In the genomic region with DNA sequence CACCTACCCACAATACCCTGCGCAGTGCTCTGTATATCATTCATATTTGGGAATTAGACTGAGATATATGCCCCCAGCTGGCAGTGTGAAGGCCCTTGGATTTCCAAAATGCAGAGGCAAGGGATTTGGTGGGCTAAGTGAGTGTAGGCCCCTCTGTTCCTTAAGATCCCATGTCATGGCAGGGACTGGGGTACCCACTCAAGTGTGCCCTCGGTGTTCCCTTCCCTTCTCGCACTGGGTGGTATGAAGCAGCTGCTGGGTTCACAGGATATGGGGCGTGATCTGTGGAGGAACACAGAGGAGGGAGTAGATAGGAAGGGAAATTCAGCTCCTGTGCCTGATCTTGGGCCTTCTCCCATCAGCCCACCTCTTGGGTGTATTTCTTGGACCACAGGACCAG, we compare ENCODE assay signal across 21 cellular contexts.
"Had no signal": no experiment of that assay in that cellular context is flagged by ENCODE, and none has a peak within 500 bp of the region (broad histone marks: within the 10 kb centered on the region; RNA-seq: fewer than 3 reads in every experiment).

No MANE protein-coding gene starts in this region.

- H3K9me3 Mint-ChIP-seq: effector memory CD8-positive, alpha-beta T cell; natural killer cell; stimulated activated effector memory CD8-positive, alpha-beta T cell treated with anti-CD3 and anti-CD28 coated beads, Interleukin-12 subunit alpha, Interleukin-12 subunit beta, amount 100 ng/mL, for 72 hours; type B pancreatic cell had no signal

- H3K27me3 Mint-ChIP-seq: type B pancreatic cell had no signal

- H3K36me3 Mint-ChIP-seq: natural killer cell; stimulated activated effector memory CD8-positive, alpha-beta T cell treated with anti-CD3 and anti-CD28 coated beads, Interleukin-12 subunit alpha, Interleukin-12 subunit beta, amount 100 ng/mL, for 72 hours; type B pancreatic cell had no signal

- DNase-seq: dermis blood vessel endothelial cell; effector memory CD8-positive, alpha-beta T cell; foreskin fibroblast; gastrocnemius medialis; left cardiac atrium; left ventricle myocardium inferior; lower lobe of right lung; natural killer cell; occipital lobe; pancreas; retina; stimulated activated CD4-positive, alpha-beta T cell treated with anti-CD3 and anti-CD28 coated beads, Interleukin-12 subunit alpha, Interleukin-12 subunit beta, amount 100 ng/mL, for 4 hours; stimulated activated CD4-positive, alpha-beta T cell treated with anti-CD3 and anti-CD28 coated beads, Interleukin-1b, Interleukin-23, amount 100 ng/mL, for 48 hours; stimulated activated CD4-positive, alpha-beta T cell treated with anti-CD3 and anti-CD28 coated beads, Interleukin-4, amount 100 ng/mL, for 1 hour; stimulated activated naive CD4-positive, alpha-beta T cell treated with Interleukin-2 at 50 U/mL for 16 hours; stomach; tibial artery had no signal

- H3K4me1 Mint-ChIP-seq: natural killer cell; stimulated activated effector memory CD8-positive, alpha-beta T cell treated with anti-CD3 and anti-CD28 coated beads, Interleukin-12 subunit alpha, Interleukin-12 subunit beta, amount 100 ng/mL, for 72 hours had no signal

- H3K27ac Mint-ChIP-seq: effector memory CD8-positive, alpha-beta T cell; natural killer cell; stimulated activated effector memory CD8-positive, alpha-beta T cell treated with anti-CD3 and anti-CD28 coated beads, Interleukin-12 subunit alpha, Interleukin-12 subunit beta, amount 100 ng/mL, for 72 hours; type B pancreatic cell had no signal

- H3K4me3 Mint-ChIP-seq: effector memory CD8-positive, alpha-beta T cell; natural killer cell; stimulated activated effector memory CD8-positive, alpha-beta T cell treated with anti-CD3 and anti-CD28 coated beads, Interleukin-12 subunit alpha, Interleukin-12 subunit beta, amount 100 ng/mL, for 72 hours; type B pancreatic cell had no signal

- ATAC-seq: effector memory CD8-positive, alpha-beta T cell; gastrocnemius medialis; heart left ventricle; left cardiac atrium; lower lobe of right lung; natural killer cell; sciatic nerve; stimulated activated effector memory CD8-positive, alpha-beta T cell treated with anti-CD3 and anti-CD28 coated beads, Interleukin-12 subunit alpha, Interleukin-12 subunit beta, amount 100 ng/mL, for 72 hours had no signal
